Comparison of ENCODE assay signal across 23 cellular contexts in genomic region chr17:48809182-48809581, GRCh38. TPM values are rescaled to one million over a fixed set of nuclear protein-coding genes. Genes with fewer than 3 reads are reported as not detected.
DNase-seq lines count a peak whose midpoint lies in the region; ATAC-seq, FAIRE-seq and TF ChIP-seq lines count a peak whose summit lies in the region.
"Had no signal": no experiment of that assay in that cellular context is flagged by ENCODE, and none has a peak within 500 bp of the region (broad histone marks: within the 10 kb centered on the region; RNA-seq: fewer than 3 reads in every experiment).

No MANE protein-coding gene starts in this region.

- CTCF ChIA-PET in A549 (lab: Yijun Ruan, JAX): interaction anchor here (0.9 to 70.2 kb wide), 7 partner anchors 6 to 223 kb away, joined by 3 to 3251 read pairs (median 91); partner anchors contain the start of genes ATP5MC1, CALCOCO2, HOXB13 and PRAC1

- H3K27ac Mint-ChIP-seq in progenitor cell of endocrine pancreas: peak overlapping the region; percentile 80
- H3K27ac Mint-ChIP-seq: CD8-positive, alpha-beta T cell had no signal

- no peak overlapping the region for H3K4me3 Mint-ChIP-seq in progenitor cell of endocrine pancreas (ENCODE audit: low read depth)
- H3K4me3 Mint-ChIP-seq: CD8-positive, alpha-beta T cell had no signal

- H3K27me3 ChIP-seq in Peyer's patch: no peaks in the 10 kb centered on the region
- H3K27me3 ChIP-seq in left lung: no peaks in the 10 kb centered on the region
- H3K27me3 ChIP-seq in suprapubic skin: peaks cover 16% of the 10 kb centered on the region
- H3K27me3 ChIP-seq: BLaER1 had no signal

- no peaks in the 10 kb centered on the region for H3K36me3 ChIP-seq in Peyer's patch
- no peaks in the 10 kb centered on the region for H3K36me3 ChIP-seq in left lung
- no peaks in the 10 kb centered on the region for H3K36me3 ChIP-seq in suprapubic skin
- H3K36me3 ChIP-seq: BLaER1 had no signal

- peaks cover 21% of the 10 kb centered on the region for H3K4me1 Mint-ChIP-seq in progenitor cell of endocrine pancreas (ENCODE audit: low read depth)

- DNase-seq in A549 (ENCODE audit: low read depth in 1 of 2, low spot score in 1 of 2): peak in 1 of 2 experiments; percentile 70
- peak in 2 of 3 donors; percentile 56 to 72 for DNase-seq in Peyer's patch
- DNase-seq in left lung: peak in 1 of 2 donors; percentile 76
- DNase-seq in progenitor cell of endocrine pancreas (ENCODE audit: low spot score, unreplicated experiment): no peak
- DNase-seq in activated T-cell treated with anti-CD3 and anti-CD28 coated beads for 4 hours: no peak
- no peak for DNase-seq in suprapubic skin (ENCODE audit: low spot score in 2 of 2)
- no peak for DNase-seq in SK-N-DZ (ENCODE audit: low spot score)
- DNase-seq: 8988T; CD8-positive, alpha-beta T cell; DND-41; GOT3; NCI-H1048; NCI-H146; NCI-H2081; NCI-H524; SHP77 had no signal

- H3K9me3 Mint-ChIP-seq in progenitor cell of endocrine pancreas (ENCODE audit: low read depth): no peaks in the 10 kb centered on the region
- H3K9me3 Mint-ChIP-seq: CD8-positive, alpha-beta T cell had no signal

- H3K4me3 ChIP-seq in A549 (no peak overlapping the region), Peyer's patch (no peak overlapping the region), left lung (no peak overlapping the region), suprapubic skin (no peak overlapping the region)
- H3K4me3 ChIP-seq: BLaER1 had no signal

- 4% methylated on average over 4 of the region's 4 CpGs for WGBS in A549 (ENCODE audit: missing lambda C conversion rate)
- WGBS in suprapubic skin: 60% methylated on average over 1 of the region's 4 CpGs

- FAIRE-seq in A549 (lab: Jason Lieb, UNC): peak; percentile 46
- FAIRE-seq: G401.6, GM18507 had no signal

- H3K4me1 ChIP-seq in A549: peaks cover 43% of the 10 kb centered on the region
- peaks cover 0 to 19% (median 0%) of the 10 kb centered on the region in 4 donors for H3K4me1 ChIP-seq in Peyer's patch
- H3K4me1 ChIP-seq in left lung: peaks cover 0 to 8% of the 10 kb centered on the region in 2 donors
- no peaks in the 10 kb centered on the region for H3K4me1 ChIP-seq in suprapubic skin

- TF ChIP-seq EP300 in A549 (IDR thresholded peaks at IDR 0.05): no peak
- no peak for TF ChIP-seq EP300 in suprapubic skin (IDR thresholded peaks at IDR 0.05)

- ATAC-seq in A549: peak in 1 of 2 experiments; percentile 40; a peak in 1 of 6 replicates
- ATAC-seq in left lung: peak; percentile 92
- no peak for ATAC-seq in GM21360 (IDR thresholded peaks at IDR 0.05; ENCODE audit: unreplicated experiment)
- ATAC-seq: CD8-positive, alpha-beta T cell; SK-N-SH treated with all-trans-retinoic acid at 6 μM for 48 hours had no signal

- TF ChIP-seq CTCF in A549 (IDR thresholded peaks at IDR 0.05) (no peak), Peyer's patch (IDR thresholded peaks at IDR 0.05) (no peak), left lung (IDR thresholded peaks at IDR 0.05) (no peak), progenitor cell of endocrine pancreas (IDR thresholded peaks at IDR 0.05; ENCODE audit: unreplicated experiment) (no peak), suprapubic skin (IDR thresholded peaks at IDR 0.05) (no peak)

- H3K9me3 ChIP-seq in A549 (no peaks in the 10 kb centered on the region), Peyer's patch (no peaks in the 10 kb centered on the region), left lung (no peaks in the 10 kb centered on the region), suprapubic skin (no peaks in the 10 kb centered on the region)
- H3K9me3 ChIP-seq: BLaER1 had no signal

- no peaks in the 10 kb centered on the region for H3K36me3 Mint-ChIP-seq in progenitor cell of endocrine pancreas (ENCODE audit: insufficient read depth)
- H3K36me3 Mint-ChIP-seq: CD8-positive, alpha-beta T cell had no signal

- peak overlapping the region; percentile 74 for H3K4me2 ChIP-seq in A549
- H3K4me2 ChIP-seq: BLaER1, KMS-11 had no signal

- POLR2A ChIA-PET in A549 (lab: Yijun Ruan, JAX): no interaction called here

- no peak for TF ChIP-seq RAD21 in A549 (conservative IDR thresholded peaks at IDR 0.05 in 1 of 2, IDR thresholded peaks at IDR 0.05 in 1 of 2)

- intact Hi-C loops in left lung (cut with DNase I): loop anchor here in 1 of 2 donors (10.0 kb wide), 1 partner anchor 76 kb away; no protein-coding TSS in a partner anchor

- peaks cover 2% of the 10 kb centered on the region for H3K27me3 Mint-ChIP-seq in progenitor cell of endocrine pancreas

- peak overlapping the region; percentile 76 to 81 for H3K27ac ChIP-seq in A549
- H3K27ac ChIP-seq in Peyer's patch: peak overlapping the region in 3 of 4 donors; percentile 46 to 73 (median 51)
- no peak overlapping the region for H3K27ac ChIP-seq in left lung
- H3K27ac ChIP-seq in suprapubic skin: no peak overlapping the region
- H3K27ac ChIP-seq: BLaER1, KMS-11 had no signal

- no peak for TF ChIP-seq POLR2A in A549 (IDR thresholded peaks at IDR 0.05; ENCODE audit: low read length)
- no peak for TF ChIP-seq POLR2A in Peyer's patch (IDR thresholded peaks at IDR 0.05)
- TF ChIP-seq POLR2A in suprapubic skin (IDR thresholded peaks at IDR 0.05): no peak

TF ChIP-seq in A549, 52 proteins besides CTCF, POLR2A, EP300 and RAD21:
- peak in 1 of 2 experiments; percentile 23; a peak in 1 of 5 replicates for TF ChIP-seq JUN (IDR thresholded peaks at IDR 0.05)
- no peak for TF ChIP-seq HOXB13 (CRISPR knock-in tag; IDR thresholded peaks at IDR 0.05; ENCODE audit: low read depth)

RNA-seq across cellular contexts. Expression of gene TTLL6, which starts 7.8 kb away (rescaled TPM):
- polyA plus RNA-seq in A549 (2011; rRNA removed) (7.8 and 8.9 TPM in 2 replicates), A549 (2017; fragmentation: RNase III; extraction: RNeasy Plus Mini Kit Qiagen cat#74134 plus additional on column Dnase treatment) (1.1 to 1.6 TPM (median 1.3 TPM) in 3 replicates)
- 1.6 and 1.7 TPM in 2 replicates for polyA plus RNA-seq in A549 (2012; cell fraction: cytosol; rRNA removed)
- 3.9 and 5.4 TPM in 2 replicates for polyA plus RNA-seq in A549 (2012; cell fraction: nucleus; rRNA removed)
- polyA minus RNA-seq in A549 (2011; rRNA and poly(A)+ RNA removed): 3.7 and 6.0 TPM in 2 replicates
- total RNA-seq in Peyer's patch (1 to 10 TPM in 3 of 4 donors, not detected in 1; 1.1 to 7.5 (median 1.5) TPM), left lung (1 to 10 TPM in 1 of 2 donors, under 1 TPM in 1; 0.35 to 1.3 TPM), progenitor cell of endocrine pancreas (2.9 and 4.0 TPM in 2 replicates), suprapubic skin (not detected)
- polyA plus RNA-seq in SK-N-DZ (2014; cell fraction: cytosol; rRNA removed): 0.03 and 0.14 TPM in 2 replicates
- 0.50 and 1.2 TPM in 2 replicates for polyA plus RNA-seq in SK-N-DZ (2014; cell fraction: nucleus; rRNA removed)
- total RNA-seq: CD8-positive, alpha-beta T cell; MCF 10A had no signal

RNA-seq across cellular contexts. Expression of gene CALCOCO2, which starts 21.7 kb away (rescaled TPM):
- polyA plus RNA-seq in A549 (2011; rRNA removed) (194 and 199 TPM in 2 replicates), A549 (2017; fragmentation: RNase III; extraction: RNeasy Plus Mini Kit Qiagen cat#74134 plus additional on column Dnase treatment) (71.6 to 74.5 TPM (median 72.5 TPM) in 3 replicates)
- 26.8 and 27.1 TPM in 2 replicates for polyA plus RNA-seq in A549 (2012; cell fraction: cytosol; rRNA removed)
- 20.8 and 28.6 TPM in 2 replicates for polyA plus RNA-seq in A549 (2012; cell fraction: nucleus; rRNA removed)
- polyA minus RNA-seq in A549 (2011; rRNA and poly(A)+ RNA removed): 105 and 145 TPM in 2 replicates
- total RNA-seq in Peyer's patch (100 to 1,000 TPM; 124 to 334 (median 163) TPM), left lung (100 to 1,000 TPM; 116 to 128 TPM), progenitor cell of endocrine pancreas (85.3 and 92.6 TPM in 2 replicates), suprapubic skin (100 to 1,000 TPM in 2 of 4 donors, 10 to 100 TPM in 2; 87.2 to 133 (median 102) TPM)
- 24.5 and 35.7 TPM in 2 replicates for polyA plus RNA-seq in SK-N-DZ (2014; cell fraction: cytosol; rRNA removed)
- 30.8 and 35.2 TPM in 2 replicates for polyA plus RNA-seq in SK-N-DZ (2014; cell fraction: nucleus; rRNA removed)

Comparison
In these comparisons a context has a peak if more than half of its experiments do, and no peak if none do; other contexts are left out.
1. DNase-seq: peak in Peyer's patch (2 of 3); none in progenitor cell of endocrine pancreas (single experiment), activated T-cell treated with anti-CD3 and anti-CD28 coated beads for 4 hours (single experiment), suprapubic skin (0 of 2) and SK-N-DZ (single experiment).
2. H3K27ac ChIP-seq: peak in A549 (2 of 2) and Peyer's patch (3 of 4); none in left lung (0 of 2) and suprapubic skin (single experiment).